ENCODE assay signal across 16 cellular contexts in genomic region chr18:55449412-55450140, GRCh38.
DNase-seq lines count a peak whose midpoint lies in the region; ATAC-seq and TF ChIP-seq lines count a peak whose summit lies in the region.
"Had no signal": no experiment of that assay in that cellular context is flagged by ENCODE, and none has a peak within 500 bp of the region (broad histone marks: within the 10 kb centered on the region; RNA-seq: fewer than 3 reads in every experiment).

No MANE protein-coding gene starts in this region.

- no peak overlapping the region for H2BK12ac ChIP-seq in trophoblast cell (ENCODE audit: low read length)

- no peak overlapping the region for H4K12ac ChIP-seq in trophoblast cell (ENCODE audit: low read depth, low read length)

- H2AK5ac ChIP-seq in trophoblast cell (ENCODE audit: low read length), result no peak overlapping the region

- DNase-seq in G401 (ENCODE audit: low spot score) (peak; percentile 64), trophoblast cell (no peak), glomerular visceral epithelial cell (ENCODE audit: extremely low spot score) (no peak), foreskin fibroblast (no peak)
- no peak for DNase-seq in activated T-helper 1 cell treated with anti-CD3 and anti-CD28 coated beads, Interleukin-12 subunit alpha, Interleukin-12 subunit beta, Interleukin-2, Interleukin-4 antibody, amounts not matched to agents 30 ng/mL and 10 ng/mL and 1 ng/mL, durations not matched to agents 14 hours and 24 hours and 36 hours (ENCODE audit: low spot score)
- DNase-seq: C1 segment of cervical spinal cord; Calu3; CD4-positive, alpha-beta T cell; DMS 273 treated with DMSO at 0.1 percent for 48 hours; HCEC 1CT; KG1 had no signal

- in situ Hi-C loops in G401 (cut with HindIII; ENCODE audit: low sequenced_read_pairs), result no loop called here

- H4K20me1 ChIP-seq in OCI-LY1 (ENCODE audit: insufficient read depth, low read length), result no peaks in the 10 kb centered on the region

- peak overlapping the region in 1 of 5 experiments; percentile 33 for H3K4me3 Mint-ChIP-seq in brain
- no peak overlapping the region for H3K4me3 Mint-ChIP-seq in activated T-helper 1 cell treated with anti-CD3 and anti-CD28 coated beads, Interleukin-12 subunit alpha, Interleukin-12 subunit beta, Interleukin-2, Interleukin-4 antibody, amounts not matched to agents 30 ng/mL and 10 ng/mL and 1 ng/mL, durations not matched to agents 14 hours and 24 hours and 36 hours
- H3K4me3 Mint-ChIP-seq: CD4-positive, alpha-beta T cell; IgD-negative memory B cell had no signal

- H3K4me1 ChIP-seq in OCI-LY1 (ENCODE audit: insufficient read depth, low read length, severe bottlenecking), result peaks cover 83% of the 10 kb centered on the region
- H3K4me1 ChIP-seq in trophoblast cell (ENCODE audit: control insufficient read depth in 1 of 2, insufficient read depth in 2 of 2, low read length in 2 of 2), result no peaks in the 10 kb centered on the region
- H3K4me1 ChIP-seq: A549 had no signal

- H2AFZ ChIP-seq in OCI-LY1 (ENCODE audit: low read length) (no peak overlapping the region), trophoblast cell (ENCODE audit: insufficient read depth, low read length, poor library complexity) (no peak overlapping the region)

- H3K18ac ChIP-seq in trophoblast cell (ENCODE audit: low read length), result no peak overlapping the region

- peak overlapping the region; percentile 53 for H3K9ac ChIP-seq in OCI-LY1 (ENCODE audit: low read length)
- H3K9ac ChIP-seq in trophoblast cell (ENCODE audit: low read length), result no peak overlapping the region

- no peak overlapping the region for H3K14ac ChIP-seq in trophoblast cell (ENCODE audit: low read length)

- H3K27me3 Mint-ChIP-seq in brain, result no peaks in the 10 kb centered on the region
- no peaks in the 10 kb centered on the region for H3K27me3 Mint-ChIP-seq in activated T-helper 1 cell treated with anti-CD3 and anti-CD28 coated beads, Interleukin-12 subunit alpha, Interleukin-12 subunit beta, Interleukin-2, Interleukin-4 antibody, amounts not matched to agents 30 ng/mL and 10 ng/mL and 1 ng/mL, durations not matched to agents 14 hours and 24 hours and 36 hours (ENCODE audit: insufficient read depth)
- H3K27me3 Mint-ChIP-seq: CD4-positive, alpha-beta T cell; IgD-negative memory B cell had no signal

- intact Hi-C loops in activated T-helper 1 cell treated with anti-CD3 and anti-CD28 coated beads, Interleukin-12 subunit alpha, Interleukin-12 subunit beta, Interleukin-2, Interleukin-4 antibody, amounts not matched to agents 30 ng/mL and 10 ng/mL and 1 ng/mL, durations not matched to agents 14 hours and 24 hours and 36 hours (cut with micrococcal nuclease), result no loop called here

- no peak overlapping the region for H4K8ac ChIP-seq in trophoblast cell (ENCODE audit: low read depth, low read length)

- no peak overlapping the region for H2BK5ac ChIP-seq in trophoblast cell (ENCODE audit: low read depth, low read length, poor library complexity)

- H3K27ac ChIP-seq in OCI-LY1 (ENCODE audit: low read depth, low read length, poor library complexity, severe bottlenecking) (peak overlapping the region; percentile 94), trophoblast cell (ENCODE audit: low read depth, low read length) (no peak overlapping the region)
- H3K27ac ChIP-seq: A549 had no signal

- peaks cover 40% of the 10 kb centered on the region for H3K36me3 Mint-ChIP-seq in brain
- H3K36me3 Mint-ChIP-seq in activated T-helper 1 cell treated with anti-CD3 and anti-CD28 coated beads, Interleukin-12 subunit alpha, Interleukin-12 subunit beta, Interleukin-2, Interleukin-4 antibody, amounts not matched to agents 30 ng/mL and 10 ng/mL and 1 ng/mL, durations not matched to agents 14 hours and 24 hours and 36 hours (ENCODE audit: low read depth), result no peaks in the 10 kb centered on the region

- peak overlapping the region; percentile 91 for H3K4ac ChIP-seq in trophoblast cell (ENCODE audit: low read depth, low read length)

- TF ChIP-seq CTCF in OCI-LY1 (IDR thresholded peaks at IDR 0.05; ENCODE audit: low read length) (peak; percentile 25; the same call in 1 of the 2 replicates), brain (conservative IDR thresholded peaks at IDR 0.05) (no peak), foreskin fibroblast (IDR thresholded peaks at IDR 0.05; ENCODE audit: low read depth, low read length) (no peak)

- no peak overlapping the region for H2BK120ac ChIP-seq in trophoblast cell (ENCODE audit: insufficient read depth, low read length, poor library complexity)

- peak overlapping the region in 4 of 5 experiments; percentile 56 to 77 (median 63) for H3K27ac Mint-ChIP-seq in brain
- no peak overlapping the region for H3K27ac Mint-ChIP-seq in activated T-helper 1 cell treated with anti-CD3 and anti-CD28 coated beads, Interleukin-12 subunit alpha, Interleukin-12 subunit beta, Interleukin-2, Interleukin-4 antibody, amounts not matched to agents 30 ng/mL and 10 ng/mL and 1 ng/mL, durations not matched to agents 14 hours and 24 hours and 36 hours
- H3K27ac Mint-ChIP-seq: CD4-positive, alpha-beta T cell; IgD-negative memory B cell had no signal

- H3K4me1 Mint-ChIP-seq in brain, result peaks cover 69% of the 10 kb centered on the region
- no peaks in the 10 kb centered on the region for H3K4me1 Mint-ChIP-seq in activated T-helper 1 cell treated with anti-CD3 and anti-CD28 coated beads, Interleukin-12 subunit alpha, Interleukin-12 subunit beta, Interleukin-2, Interleukin-4 antibody, amounts not matched to agents 30 ng/mL and 10 ng/mL and 1 ng/mL, durations not matched to agents 14 hours and 24 hours and 36 hours (ENCODE audit: low read depth)

- H3K36me3 ChIP-seq in OCI-LY1 (ENCODE audit: insufficient read depth, low read length) (peaks cover 15% of the 10 kb centered on the region), trophoblast cell (ENCODE audit: control insufficient read depth in 1 of 2, insufficient read depth in 2 of 2, low read length in 2 of 2) (peaks cover 2 to 5% of the 10 kb centered on the region in 2 experiments)

- 0 out of 2 replicates have a peak, but pooled peaks cover 3% of the 10 kb centered on the region for H3F3A ChIP-seq in OCI-LY1 (ENCODE audit: insufficient read depth, low read length)

- no peaks in the 10 kb centered on the region for H3K79me1 ChIP-seq in trophoblast cell (ENCODE audit: low read length)

- H3K79me2 ChIP-seq in OCI-LY1 (ENCODE audit: insufficient read depth, low read length) (peaks cover 7% of the 10 kb centered on the region), trophoblast cell (ENCODE audit: control insufficient read depth, insufficient read depth, low read length, poor library complexity) (peaks cover 1% of the 10 kb centered on the region)

- H3K4me3 ChIP-seq in OCI-LY1 (ENCODE audit: low read depth, low read length, poor library complexity, severe bottlenecking) (peak overlapping the region; percentile 16), trophoblast cell (ENCODE audit: low read depth, low read length) (no peak overlapping the region), foreskin fibroblast (ENCODE audit: low read depth in 1 of 2, low read length in 2 of 2) (no peak overlapping the region)
- H3K4me3 ChIP-seq: A549 had no signal

- H4K91ac ChIP-seq in trophoblast cell (ENCODE audit: low read depth, low read length), result no peak overlapping the region

- H3K9me2 ChIP-seq in OCI-LY1 (ENCODE audit: low read depth, low read length), result no peaks in the 10 kb centered on the region

- no peak overlapping the region for H3K23ac ChIP-seq in trophoblast cell (ENCODE audit: low read length)

- H3K9me3 ChIP-seq in OCI-LY1 (ENCODE audit: low read length) (peaks cover 13% of the 10 kb centered on the region; the same call in 1 of the 2 replicates), trophoblast cell (ENCODE audit: insufficient read depth, low read depth, low read length) (no peaks in the 10 kb centered on the region)

- ATAC-seq in HG03342 (IDR thresholded peaks at IDR 0.05; ENCODE audit: unreplicated experiment), result no peak
- ATAC-seq: A549 had no signal

- no CpG with 5 or more reads among the region's 8 CpGs for WGBS in trophoblast cell (ENCODE audit: extremely low coverage, insufficient coverage, insufficient read length)

- H3K4me2 ChIP-seq in OCI-LY1 (ENCODE audit: low read length) (peak overlapping the region; percentile 51), trophoblast cell (ENCODE audit: low read length) (no peak overlapping the region)
- H3K4me2 ChIP-seq: A549 had no signal

- H3K27me3 ChIP-seq in OCI-LY1 (ENCODE audit: insufficient read depth, low read length) (no peaks in the 10 kb centered on the region), trophoblast cell (ENCODE audit: insufficient read depth, low read length) (no peaks in the 10 kb centered on the region)

- peaks cover 9 to 24% (median 12%) of the 10 kb centered on the region in 5 experiments for H3K9me3 Mint-ChIP-seq in brain
- H3K9me3 Mint-ChIP-seq in activated T-helper 1 cell treated with anti-CD3 and anti-CD28 coated beads, Interleukin-12 subunit alpha, Interleukin-12 subunit beta, Interleukin-2, Interleukin-4 antibody, amounts not matched to agents 30 ng/mL and 10 ng/mL and 1 ng/mL, durations not matched to agents 14 hours and 24 hours and 36 hours, result no peaks in the 10 kb centered on the region
- H3K9me3 Mint-ChIP-seq: CD4-positive, alpha-beta T cell had no signal
